17 cellular contexts compared by ENCODE assay signal in the genomic region with DNA sequence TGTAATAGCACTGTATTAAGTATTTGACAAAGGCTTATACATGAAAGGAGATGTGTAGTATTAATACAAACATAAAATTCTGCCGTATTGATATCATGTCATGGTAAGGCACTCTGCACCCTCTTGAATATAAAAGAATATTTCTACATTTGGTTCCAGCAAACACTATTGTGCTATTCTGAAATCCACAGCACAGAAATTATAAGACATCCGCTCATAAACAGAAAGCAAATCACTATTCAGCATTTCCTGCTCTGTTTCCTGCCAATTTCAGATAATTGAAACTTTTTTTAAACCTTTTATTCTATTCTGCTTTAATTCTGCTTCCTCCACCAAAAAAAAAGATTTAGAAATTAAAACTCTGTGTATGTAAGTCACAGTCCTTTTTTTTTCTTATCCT. TPM values are rescaled to one million over a fixed set of nuclear protein-coding genes. Genes with fewer than 3 reads are reported as not detected.
DNase-seq lines count a peak whose midpoint lies in the region; ATAC-seq, FAIRE-seq and TF ChIP-seq lines count a peak whose summit lies in the region.
"Had no signal": no experiment of that assay in that cellular context is flagged by ENCODE, and none has a peak within 500 bp of the region (broad histone marks: within the 10 kb centered on the region; RNA-seq: fewer than 3 reads in every experiment).

No MANE protein-coding gene starts in this region.

- H3K9ac ChIP-seq in endothelial cell of umbilical vein (replicated peaks; ENCODE audit: extremely low read depth, insufficient read depth, low read length) = no peak overlapping the region

- FAIRE-seq in endothelial cell of umbilical vein (lab: Jason Lieb, UNC) = peak; percentile 73
- FAIRE-seq: bronchial epithelial cell, H54 had no signal

- no peak for TF ChIP-seq CTCF in endothelial cell of umbilical vein (IDR thresholded peaks at IDR 0.05; ENCODE audit: extremely low read depth in 1 of 2, insufficient read depth in 1 of 2, low read depth in 1 of 2, low read length in 2 of 2)

- no peaks in the 10 kb centered on the region for H3K27me3 ChIP-seq in endothelial cell of umbilical vein (ENCODE audit: control insufficient read depth in 2 of 2, insufficient read depth in 2 of 2, low read length in 2 of 2)
- H3K27me3 ChIP-seq: suprapubic skin had no signal

- H2AFZ ChIP-seq in endothelial cell of umbilical vein (ENCODE audit: low read depth, low read length) = no peak overlapping the region

- H4K20me1 ChIP-seq in endothelial cell of umbilical vein (replicated peaks; ENCODE audit: control insufficient read depth, extremely low read depth, insufficient read depth, low read length) = no peaks in the 10 kb centered on the region

- H3K4me3 ChIP-seq in endothelial cell of umbilical vein (replicated peaks in 1 of 3; ENCODE audit: insufficient read depth in 1 of 3, low read depth in 1 of 3, low read length in 3 of 3) = no peak overlapping the region
- H3K4me3 ChIP-seq: suprapubic skin had no signal

- dilution Hi-C loops in endothelial cell of umbilical vein (cut with MboI; ENCODE audit: extremely low pct_ligation_motif_present, low sequenced_read_pairs) = no loop called here

- CTCF ChIA-PET in endothelial cell of umbilical vein (lab: Charles Lee) = interaction anchor here (1.1 to 2.4 kb wide), 4 partner anchors 29 to 59 kb away, joined by 3 to 8 read pairs (median 6); no protein-coding TSS in a partner anchor

- H3K79me2 ChIP-seq in endothelial cell of umbilical vein (ENCODE audit: control insufficient read depth, insufficient read depth, low read length) = no peaks in the 10 kb centered on the region

- no TSS peak for BruUV-seq in endothelial cell of umbilical vein (replicated peaks; lab: Mats Ljungman, UMichigan)

- H3K4me3 Mint-ChIP-seq in activated T-cell treated with anti-CD3 and anti-CD28 coated beads, Interleukin-2, amount 50 U/mL, for 4 hours = peak overlapping the region; percentile 81
- peak overlapping the region; percentile 73 for H3K4me3 Mint-ChIP-seq in T-helper 2 cell treated with Interferon-gamma antibody and Interleukin-4, amounts not matched to agents 5 μg/mL and 100 μg/mL, for 36 hours
- peak overlapping the region; percentile 57 for H3K4me3 Mint-ChIP-seq in stimulated activated effector memory CD8-positive, alpha-beta T cell treated with anti-CD3 and anti-CD28 coated beads, Interleukin-12 subunit alpha, Interleukin-12 subunit beta, amount 100 ng/mL, for 72 hours
- H3K4me3 Mint-ChIP-seq: neural crest cell had no signal

- H3K9me3 Mint-ChIP-seq in activated T-cell treated with anti-CD3 and anti-CD28 coated beads, Interleukin-2, amount 50 U/mL, for 4 hours = peaks cover 6% of the 10 kb centered on the region
- peaks cover 13% of the 10 kb centered on the region for H3K9me3 Mint-ChIP-seq in T-helper 2 cell treated with Interferon-gamma antibody and Interleukin-4, amounts not matched to agents 5 μg/mL and 100 μg/mL, for 36 hours
- H3K9me3 Mint-ChIP-seq in stimulated activated effector memory CD8-positive, alpha-beta T cell treated with anti-CD3 and anti-CD28 coated beads, Interleukin-12 subunit alpha, Interleukin-12 subunit beta, amount 100 ng/mL, for 72 hours = peaks cover 2% of the 10 kb centered on the region

- peaks cover 17% of the 10 kb centered on the region for H3K4me1 ChIP-seq in endothelial cell of umbilical vein (ENCODE audit: control insufficient read depth, extremely low read depth, insufficient read depth, low read length)
- H3K4me1 ChIP-seq: suprapubic skin had no signal

- no peak for ATAC-seq in activated T-cell treated with anti-CD3 and anti-CD28 coated beads, Interleukin-2, amount 50 U/mL, for 4 hours
- no peak for ATAC-seq in stimulated activated effector memory CD8-positive, alpha-beta T cell treated with anti-CD3 and anti-CD28 coated beads, Interleukin-12 subunit alpha, Interleukin-12 subunit beta, amount 100 ng/mL, for 72 hours
- no peak for ATAC-seq in GM21526 (IDR thresholded peaks at IDR 0.05; ENCODE audit: low FRiP score, unreplicated experiment)
- ATAC-seq: Right ventricle myocardium inferior had no signal

- H3K4me2 ChIP-seq in endothelial cell of umbilical vein (ENCODE audit: insufficient read depth, low read length) = peak overlapping the region; percentile 49

- peaks cover 72% of the 10 kb centered on the region for H3K4me1 Mint-ChIP-seq in activated T-cell treated with anti-CD3 and anti-CD28 coated beads, Interleukin-2, amount 50 U/mL, for 4 hours (ENCODE audit: low read depth)
- H3K4me1 Mint-ChIP-seq in T-helper 2 cell treated with Interferon-gamma antibody and Interleukin-4, amounts not matched to agents 5 μg/mL and 100 μg/mL, for 36 hours (ENCODE audit: low read depth) = peaks cover 64% of the 10 kb centered on the region
- peaks cover 48% of the 10 kb centered on the region for H3K4me1 Mint-ChIP-seq in stimulated activated effector memory CD8-positive, alpha-beta T cell treated with anti-CD3 and anti-CD28 coated beads, Interleukin-12 subunit alpha, Interleukin-12 subunit beta, amount 100 ng/mL, for 72 hours
- H3K4me1 Mint-ChIP-seq: neural crest cell had no signal

- H3K27ac Mint-ChIP-seq in T-helper 2 cell treated with Interferon-gamma antibody and Interleukin-4, amounts not matched to agents 5 μg/mL and 100 μg/mL, for 36 hours = peak overlapping the region; percentile 93
- H3K27ac Mint-ChIP-seq in stimulated activated effector memory CD8-positive, alpha-beta T cell treated with anti-CD3 and anti-CD28 coated beads, Interleukin-12 subunit alpha, Interleukin-12 subunit beta, amount 100 ng/mL, for 72 hours = peak overlapping the region; percentile 81

- intact Hi-C loops in endothelial cell of umbilical vein (cut with micrococcal nuclease) = loop anchor here (5.0 kb wide), 1 partner anchor 42 kb away; no protein-coding TSS in a partner anchor

- H3K27me3 Mint-ChIP-seq in activated T-cell treated with anti-CD3 and anti-CD28 coated beads, Interleukin-2, amount 50 U/mL, for 4 hours (ENCODE audit: low read depth) = no peaks in the 10 kb centered on the region
- no peaks in the 10 kb centered on the region for H3K27me3 Mint-ChIP-seq in T-helper 2 cell treated with Interferon-gamma antibody and Interleukin-4, amounts not matched to agents 5 μg/mL and 100 μg/mL, for 36 hours (ENCODE audit: low read depth)

- peak overlapping the region; percentile 18 for H3K27ac ChIP-seq in endothelial cell of umbilical vein (ENCODE audit: insufficient read depth, low read depth, low read length)
- H3K27ac ChIP-seq: HL-60, suprapubic skin had no signal

- peaks cover 9% of the 10 kb centered on the region for H3K36me3 Mint-ChIP-seq in activated T-cell treated with anti-CD3 and anti-CD28 coated beads, Interleukin-2, amount 50 U/mL, for 4 hours (ENCODE audit: insufficient read depth)
- H3K36me3 Mint-ChIP-seq in T-helper 2 cell treated with Interferon-gamma antibody and Interleukin-4, amounts not matched to agents 5 μg/mL and 100 μg/mL, for 36 hours (ENCODE audit: low read depth) = peaks cover 51% of the 10 kb centered on the region
- peaks cover 2% of the 10 kb centered on the region for H3K36me3 Mint-ChIP-seq in stimulated activated effector memory CD8-positive, alpha-beta T cell treated with anti-CD3 and anti-CD28 coated beads, Interleukin-12 subunit alpha, Interleukin-12 subunit beta, amount 100 ng/mL, for 72 hours

- H3K36me3 ChIP-seq in endothelial cell of umbilical vein (ENCODE audit: control insufficient read depth in 2 of 2, extremely low read depth in 1 of 2, insufficient read depth in 2 of 2, low read length in 2 of 2) = no peaks in the 10 kb centered on the region

- TF ChIP-seq POLR2A in endothelial cell of umbilical vein (IDR thresholded peaks at IDR 0.05; ENCODE audit: low read depth, low read length) = no peak

- no peaks in the 10 kb centered on the region for H3K9me3 ChIP-seq in endothelial cell of umbilical vein (replicated peaks; ENCODE audit: control insufficient read depth, insufficient read depth, low read length)
- H3K9me3 ChIP-seq: suprapubic skin had no signal

- DNase-seq in activated T-cell treated with anti-CD3 and anti-CD28 coated beads, Interleukin-2, amount 50 U/mL, for 4 hours = no peak
- no peak for DNase-seq in activated T-cell treated with anti-CD3 and anti-CD28 coated beads, Interleukin-2, amount 50 U/mL, for 1 hour
- no peak for DNase-seq in T-helper 2 cell treated with Interferon-gamma antibody and Interleukin-4, amounts not matched to agents 5 μg/mL and 100 μg/mL, for 36 hours (ENCODE audit: low spot score)
- DNase-seq in endothelial cell of umbilical vein (ENCODE audit: low read depth, low spot score) (peak; percentile 66), MV-4-11 (lab: John Stamatoyannopoulos, UW) (no peak)
- DNase-seq in stimulated activated effector memory CD8-positive, alpha-beta T cell treated with anti-CD3 and anti-CD28 coated beads, Interleukin-12 subunit alpha, Interleukin-12 subunit beta, amount 100 ng/mL, for 72 hours (ENCODE audit: low spot score in 2 of 2) = no peak
- DNase-seq in stimulated activated CD4-positive, alpha-beta T cell treated with anti-CD3 and anti-CD28 coated beads, Interleukin-4, amount 100 ng/mL, for 24 hours = no peak
- DNase-seq: kidney glomerular epithelial cell, NCI-H2029, NCI-H774 had no signal

- H3K9me1 ChIP-seq in endothelial cell of umbilical vein (replicated peaks; ENCODE audit: control insufficient read depth, extremely low read depth, insufficient read depth, low read length) = no peaks in the 10 kb centered on the region

- POLR2A ChIA-PET in endothelial cell of umbilical vein (lab: Charles Lee) = interaction anchor here (0.9 kb wide), 1 partner anchor 53 kb away, joined by 3 read pairs; no protein-coding TSS in a partner anchor

RNA-seq across cellular contexts. Expression of a gene that starts 39.6 kb away (rescaled TPM):
- 10 to 100 TPM; 16.6 to 20.9 (median 17.7) TPM for total RNA-seq in activated T-cell treated with anti-CD3 and anti-CD28 coated beads, Interleukin-2, amount 50 U/mL, for 4 hours
- 101 and 121 TPM in 2 replicates for total RNA-seq in endothelial cell of umbilical vein
- 59.8 and 71.9 TPM in 2 replicates for polyA plus RNA-seq in endothelial cell of umbilical vein
- polyA plus RNA-seq in endothelial cell of umbilical vein (2011; cell fraction: cytosol; rRNA removed) = 48.6 and 60.4 TPM in 2 replicates
- polyA plus RNA-seq in endothelial cell of umbilical vein (2011; cell fraction: nucleus; rRNA removed) = 77.9 and 115 TPM in 2 replicates
- polyA plus RNA-seq in endothelial cell of umbilical vein (2012) = 31.8 and 49.5 TPM in 2 replicates
- 38.4 and 42.1 TPM in 2 replicates for polyA minus RNA-seq in endothelial cell of umbilical vein
- not detected for polyA minus RNA-seq in endothelial cell of umbilical vein (2011; cell fraction: cytosol; rRNA and poly(A)+ RNA removed)
- polyA minus RNA-seq in endothelial cell of umbilical vein (2011; cell fraction: nucleus; rRNA and poly(A)+ RNA removed) = 24.2 and 30.3 TPM in 2 replicates

RNA-seq across cellular contexts. Expression of a gene that starts 42.5 kb away (rescaled TPM):
- total RNA-seq in activated T-cell treated with anti-CD3 and anti-CD28 coated beads, Interleukin-2, amount 50 U/mL, for 4 hours = 10 to 100 TPM; 17.8 to 19.9 (median 18.6) TPM
- 40.4 and 43.7 TPM in 2 replicates for total RNA-seq in endothelial cell of umbilical vein
- 24.8 and 25.6 TPM in 2 replicates for polyA plus RNA-seq in endothelial cell of umbilical vein
- polyA plus RNA-seq in endothelial cell of umbilical vein (2011; cell fraction: cytosol; rRNA removed) = 24.3 and 29.1 TPM in 2 replicates
- 91.9 and 105 TPM in 2 replicates for polyA plus RNA-seq in endothelial cell of umbilical vein (2011; cell fraction: nucleus; rRNA removed)
- polyA plus RNA-seq in endothelial cell of umbilical vein (2012) = 25.4 and 49.7 TPM in 2 replicates
- 28.0 and 34.1 TPM in 2 replicates for polyA minus RNA-seq in endothelial cell of umbilical vein
- polyA minus RNA-seq in endothelial cell of umbilical vein (2011; cell fraction: cytosol; rRNA and poly(A)+ RNA removed) = 22.6 TPM
- 47.1 and 58.2 TPM in 2 replicates for polyA minus RNA-seq in endothelial cell of umbilical vein (2011; cell fraction: nucleus; rRNA and poly(A)+ RNA removed)
